In genomic region chr22:45928726-45929359, GRCh38 we compare ENCODE assay signal across 1 cellular context.
TF ChIP-seq lines count a peak whose summit lies in the region.

No MANE protein-coding gene starts in this region.

TF ChIP-seq in K562, 482 proteins besides CTCF, POLR2A, EP300 and RAD21:
- no peak for TF ChIP-seq BRCA1 (IDR thresholded peaks at IDR 0.05)
- TF ChIP-seq BRCA1 (CRISPR knock-in tag; IDR thresholded peaks at IDR 0.05), result no peak
- TF ChIP-seq, protein P1, sequence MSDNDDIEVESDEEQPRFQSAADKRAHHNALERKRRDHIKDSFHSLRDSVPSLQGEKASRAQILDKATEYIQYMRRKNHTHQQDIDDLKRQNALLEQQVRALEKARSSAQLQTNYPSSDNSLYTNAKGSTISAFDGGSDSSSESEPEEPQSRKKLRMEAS (CRISPR knock-in tag; IDR thresholded peaks at IDR 0.05), result no peak
- TF ChIP-seq E2F8 (IDR thresholded peaks at IDR 0.05; ENCODE audit: low read depth, partially characterized antibody), result no peak
- peak; percentile 89 for TF ChIP-seq ZFP36 (IDR thresholded peaks at IDR 0.05; ENCODE audit: low read depth, low read length, partially characterized antibody)
- no peak for TF ChIP-seq CTBP1 (IDR thresholded peaks at IDR 0.05; ENCODE audit: borderline replicate concordance)
